19 cellular contexts compared by ENCODE assay signal in genomic region chr7:36683695-36684357, GRCh38. TPM values are rescaled to one million over a fixed set of nuclear protein-coding genes. Genes with fewer than 3 reads are reported as not detected.
DNase-seq lines count a peak whose midpoint lies in the region; ATAC-seq and TF ChIP-seq lines count a peak whose summit lies in the region.
"Had no signal": no experiment of that assay in that cellular context is flagged by ENCODE, and none has a peak within 500 bp of the region (broad histone marks: within the 10 kb centered on the region; RNA-seq: fewer than 3 reads in every experiment).

No MANE protein-coding gene starts in this region.

- H3K27ac ChIP-seq in sigmoid colon (no peak overlapping the region), adrenal gland (no peak overlapping the region)
- H3K27ac ChIP-seq: pancreas had no signal

- no peaks in the 10 kb centered on the region for H3K9me3 ChIP-seq in sigmoid colon
- H3K9me3 ChIP-seq in adrenal gland (replicated peaks in 1 of 3) = no peaks in the 10 kb centered on the region
- H3K9me3 ChIP-seq: body of pancreas, pancreas had no signal

- intact Hi-C loops in sigmoid colon (cut with DNase I) = no loop called here
- intact Hi-C loops in adrenal gland (cut with DNase I) = no loop called here

- DNase-seq in HPDE6-E6E7 (ENCODE audit: extremely low spot score) (peak; percentile 32), astrocyte of the spinal cord (ENCODE audit: low read depth, low spot score) (peak; percentile 9), DMS 273 treated with DMSO at 0.1 percent for 48 hours (lab: John Stamatoyannopoulos, UW) (no peak), sigmoid colon (no peak), adrenal gland (no peak)
- no peak for DNase-seq in naive thymus-derived CD8-positive, alpha-beta T cell
- DNase-seq: activated gamma-delta T cell treated with Interleukin-2 at 50 U/mL for 16 hours; AML-193; body of pancreas; erythroblast; glutamatergic neuron; MV-4-11; NCI-H2029; NCI-H446 treated with DMSO at 0.1 percent for 48 hours; NK-92 treated with Interleukin-12 subunit alpha and Interleukin-12 subunit beta, amount 100 ng/mL, for 24 hours; pancreas; RPMI8226 had no signal

- POLR2A ChIA-PET in naive thymus-derived CD8-positive, alpha-beta T cell (lab: Charles Lee) = no interaction called here

- no peaks in the 10 kb centered on the region for H3K9me3 Mint-ChIP-seq in T-helper 1 cell treated with Interleukin-12 subunit alpha and Interleukin-12 subunit beta and Interleukin-4 antibody, amounts not matched to agents 30 μg/mL and 1 μg/mL, for 36 hours
- H3K9me3 Mint-ChIP-seq in naive thymus-derived CD8-positive, alpha-beta T cell = no peaks in the 10 kb centered on the region

- H3K4me3 ChIP-seq in astrocyte of the spinal cord (ENCODE audit: low read depth, low read length) = no peak overlapping the region
- no peak overlapping the region for H3K4me3 ChIP-seq in sigmoid colon
- H3K4me3 ChIP-seq in adrenal gland = no peak overlapping the region
- H3K4me3 ChIP-seq: body of pancreas, K562, pancreas had no signal

- peaks cover 33% of the 10 kb centered on the region for H3K4me1 Mint-ChIP-seq in T-helper 1 cell treated with Interleukin-12 subunit alpha and Interleukin-12 subunit beta and Interleukin-4 antibody, amounts not matched to agents 30 μg/mL and 1 μg/mL, for 36 hours (ENCODE audit: low read depth)
- H3K4me1 Mint-ChIP-seq in naive thymus-derived CD8-positive, alpha-beta T cell = peaks cover 17 to 57% (median 50%) of the 10 kb centered on the region in 4 donors

- peak overlapping the region; percentile 76 for H3K27ac Mint-ChIP-seq in T-helper 1 cell treated with Interleukin-12 subunit alpha and Interleukin-12 subunit beta and Interleukin-4 antibody, amounts not matched to agents 30 μg/mL and 1 μg/mL, for 36 hours
- peak overlapping the region in 7 of 10 donors; percentile 3 to 58 (median 51) for H3K27ac Mint-ChIP-seq in naive thymus-derived CD8-positive, alpha-beta T cell

- TF ChIP-seq EP300 in sigmoid colon (IDR thresholded peaks at IDR 0.05) = no peak

- no peaks in the 10 kb centered on the region for H3K4me1 ChIP-seq in sigmoid colon
- no peaks in the 10 kb centered on the region for H3K4me1 ChIP-seq in adrenal gland (replicated peaks in 1 of 2)

- TF ChIP-seq POLR2A in sigmoid colon (IDR thresholded peaks at IDR 0.05) (no peak), adrenal gland (IDR thresholded peaks at IDR 0.05) (no peak)

- H3K27me3 ChIP-seq in sigmoid colon (no peaks in the 10 kb centered on the region), adrenal gland (peaks cover 4% of the 10 kb centered on the region)
- H3K27me3 ChIP-seq: body of pancreas, pancreas had no signal

- ATAC-seq in naive thymus-derived CD8-positive, alpha-beta T cell = no peak
- ATAC-seq: body of pancreas, K562 had no signal

- no peak overlapping the region for H3K4me3 Mint-ChIP-seq in T-helper 1 cell treated with Interleukin-12 subunit alpha and Interleukin-12 subunit beta and Interleukin-4 antibody, amounts not matched to agents 30 μg/mL and 1 μg/mL, for 36 hours
- no peak overlapping the region for H3K4me3 Mint-ChIP-seq in naive thymus-derived CD8-positive, alpha-beta T cell

- peaks cover 8% of the 10 kb centered on the region for H3K36me3 Mint-ChIP-seq in T-helper 1 cell treated with Interleukin-12 subunit alpha and Interleukin-12 subunit beta and Interleukin-4 antibody, amounts not matched to agents 30 μg/mL and 1 μg/mL, for 36 hours (ENCODE audit: low read depth)
- peaks cover 0 to 28% (median 11%) of the 10 kb centered on the region in 3 donors for H3K36me3 Mint-ChIP-seq in naive thymus-derived CD8-positive, alpha-beta T cell

- 92 to 93% methylated on average over 4 of the region's 4 CpGs for WGBS in sigmoid colon, 2 donors
- WGBS in adrenal gland, 4 donors = 88 to 94% (median 90%) methylated on average over 4 of the region's 4 CpGs

- no peak for TF ChIP-seq CTCF in astrocyte of the spinal cord (IDR thresholded peaks at IDR 0.05; ENCODE audit: low read depth, low read length)
- TF ChIP-seq CTCF in sigmoid colon (IDR thresholded peaks at IDR 0.05) = no peak
- TF ChIP-seq CTCF in adrenal gland (IDR thresholded peaks at IDR 0.05) = no peak

- no peaks in the 10 kb centered on the region for H3K27me3 Mint-ChIP-seq in T-helper 1 cell treated with Interleukin-12 subunit alpha and Interleukin-12 subunit beta and Interleukin-4 antibody, amounts not matched to agents 30 μg/mL and 1 μg/mL, for 36 hours (ENCODE audit: low read depth)
- H3K27me3 Mint-ChIP-seq in naive thymus-derived CD8-positive, alpha-beta T cell = no peaks in the 10 kb centered on the region

- in situ Hi-C loops in astrocyte of the spinal cord (cut with HindIII; ENCODE audit: low sequenced_read_pairs) = no loop called here

- H3K36me3 ChIP-seq in sigmoid colon = no peaks in the 10 kb centered on the region
- no peaks in the 10 kb centered on the region for H3K36me3 ChIP-seq in adrenal gland (replicated peaks in 1 of 2)
- H3K36me3 ChIP-seq: pancreas had no signal

RNA-seq across cellular contexts. Expression of gene AOAH, which starts 40.5 kb away (rescaled TPM):
- total RNA-seq in naive thymus-derived CD8-positive, alpha-beta T cell = 10 to 100 TPM; 30.2 to 31.4 TPM
- polyA plus RNA-seq in naive thymus-derived CD8-positive, alpha-beta T cell = 10 to 100 TPM; 40.5 to 85.9 (median 44.3) TPM
- 10 to 100 TPM in 3 of 4 donors, 1 to 10 TPM in 1; 3.8 to 19.4 (median 13.7) TPM for total RNA-seq in sigmoid colon
- 10 to 100 TPM; 16.2 to 61.3 (median 25.2) TPM for polyA plus RNA-seq in sigmoid colon
- total RNA-seq in adrenal gland = 10 to 100 TPM in 7 of 8 donors, 1 to 10 TPM in 1; 7.8 to 52.0 (median 15.4) TPM
- polyA plus RNA-seq in adrenal gland = 1 to 10 TPM; 3.4 to 7.0 (median 5.1) TPM
- total RNA-seq: K562 had no signal
- polyA plus RNA-seq: K562 had no signal

Comparison
In these comparisons a context has a peak if more than half of its experiments do, and no peak if none do; other contexts are left out.
1. DNase-seq: peak in HPDE6-E6E7 (single experiment) and astrocyte of the spinal cord (single experiment); none in naive thymus-derived CD8-positive, alpha-beta T cell (0 of 10), DMS 273 treated with DMSO at 0.1 percent for 48 hours (single experiment), sigmoid colon (single experiment) and adrenal gland (0 of 7).